8 cellular contexts compared by ENCODE assay signal in genomic region chr10:3808689-3809199, GRCh38. TPM values are rescaled to one million over a fixed set of nuclear protein-coding genes. Genes with fewer than 3 reads are reported as not detected.
DNase-seq lines count a peak whose midpoint lies in the region; ATAC-seq and TF ChIP-seq lines count a peak whose summit lies in the region.

No MANE protein-coding gene starts in this region.

- TF ChIP-seq CTCF in astrocyte of the spinal cord (IDR thresholded peaks at IDR 0.05; ENCODE audit: low read depth, low read length) (no peak), lung (IDR thresholded peaks at IDR 0.05; ENCODE audit: control extremely low read depth, extremely low read depth) (no peak), type B pancreatic cell (conservative IDR thresholded peaks at IDR 0.05) (no peak)

- H3K4me3 ChIP-seq in astrocyte of the spinal cord (ENCODE audit: low read depth, low read length) (peak overlapping the region; percentile 26), lung (no peak overlapping the region)

- peak overlapping the region; percentile 67 for H3K27ac Mint-ChIP-seq in activated naive CD4-positive, alpha-beta T cell treated with anti-CD3 and anti-CD28 coated beads, Interleukin-2, amount 50 U/mL, for 24 hours
- peak overlapping the region; percentile 99 for H3K27ac Mint-ChIP-seq in type B pancreatic cell

- H3K27me3 ChIP-seq in lung (ENCODE audit: control insufficient read depth, insufficient read depth): no peaks in the 10 kb centered on the region

- H3K4me1 Mint-ChIP-seq in activated naive CD4-positive, alpha-beta T cell treated with anti-CD3 and anti-CD28 coated beads, Interleukin-2, amount 50 U/mL, for 24 hours: peaks cover 31% of the 10 kb centered on the region
- peaks cover 63% of the 10 kb centered on the region for H3K4me1 Mint-ChIP-seq in type B pancreatic cell (ENCODE audit: unreplicated experiment)

- peaks cover 11 to 28% of the 10 kb centered on the region in 2 donors for H3K4me1 ChIP-seq in lung (ENCODE audit: control insufficient read depth in 2 of 2, insufficient read depth in 2 of 2, low read length in 2 of 2)

- H3K36me3 Mint-ChIP-seq in activated naive CD4-positive, alpha-beta T cell treated with anti-CD3 and anti-CD28 coated beads, Interleukin-2, amount 50 U/mL, for 24 hours: no peaks in the 10 kb centered on the region
- H3K36me3 Mint-ChIP-seq in type B pancreatic cell: no peaks in the 10 kb centered on the region

- no peak for DNase-seq in activated naive CD4-positive, alpha-beta T cell (lab: John Stamatoyannopoulos, UW)
- no peak for DNase-seq in astrocyte of the spinal cord (ENCODE audit: low read depth, low spot score)
- no peak for DNase-seq in lung (ENCODE audit: low spot score)
- DNase-seq in type B pancreatic cell (ENCODE audit: extremely low spot score, unreplicated experiment): no peak
- DNase-seq in cerebellar cortex (ENCODE audit: low spot score): no peak
- DNase-seq in COLO829 (ENCODE audit: low spot score): no peak

- in situ Hi-C loops in astrocyte of the spinal cord (cut with HindIII; ENCODE audit: low sequenced_read_pairs): no loop called here

- H3K9me3 ChIP-seq in lung (ENCODE audit: control insufficient read depth in 2 of 2, insufficient read depth in 1 of 2, low read length in 1 of 2): no peaks in the 10 kb centered on the region

- no peaks in the 10 kb centered on the region for H3K9me3 Mint-ChIP-seq in activated naive CD4-positive, alpha-beta T cell treated with anti-CD3 and anti-CD28 coated beads, Interleukin-2, amount 50 U/mL, for 24 hours
- H3K9me3 Mint-ChIP-seq in type B pancreatic cell: no peaks in the 10 kb centered on the region

- H3K36me3 ChIP-seq in lung (ENCODE audit: control insufficient read depth in 2 of 2, insufficient read depth in 2 of 2, low read length in 2 of 2): no peaks in the 10 kb centered on the region

- H3K4me3 Mint-ChIP-seq in activated naive CD4-positive, alpha-beta T cell treated with anti-CD3 and anti-CD28 coated beads, Interleukin-2, amount 50 U/mL, for 24 hours: peak overlapping the region; percentile 2
- peak overlapping the region; percentile 18 for H3K4me3 Mint-ChIP-seq in type B pancreatic cell

- H3K27me3 Mint-ChIP-seq in activated naive CD4-positive, alpha-beta T cell treated with anti-CD3 and anti-CD28 coated beads, Interleukin-2, amount 50 U/mL, for 24 hours: no peaks in the 10 kb centered on the region
- peaks cover 3% of the 10 kb centered on the region for H3K27me3 Mint-ChIP-seq in type B pancreatic cell

- whole genome bisulfite sequencing in lung, 2 donors: 91 to 95% methylated on average over 6 of the region's 6 CpGs

- H3K27ac ChIP-seq in lung (ENCODE audit: low read depth in 1 of 2, low read length in 1 of 2): peak overlapping the region; percentile 79 to 93

- ATAC-seq in lung (ENCODE audit: insufficient read depth, low FRiP score) (no peak), GM18520 (IDR thresholded peaks at IDR 0.05; ENCODE audit: unreplicated experiment) (no peak)

RNA-seq across cellular contexts. Expression of gene KLF6, which starts 23.7 kb away (rescaled TPM):
- total RNA-seq in lung (100 to 1,000 TPM; 173 to 264 TPM), type B pancreatic cell (ENCODE audit: low replicate concordance) (117 and 269 TPM in 2 replicates)
- polyA plus RNA-seq in lung: 100 to 1,000 TPM in 1 of 2 donors, 10 to 100 TPM in 1; 45.6 to 146 TPM
